18 cellular contexts compared by ENCODE assay signal in genomic region chr3:123336001-123336400, GRCh38.
DNase-seq lines count a peak whose midpoint lies in the region; ATAC-seq and TF ChIP-seq lines count a peak whose summit lies in the region.
"Had no signal": no experiment of that assay in that cellular context is flagged by ENCODE, and none has a peak within 500 bp of the region (broad histone marks: within the 10 kb centered on the region; RNA-seq: fewer than 3 reads in every experiment).

No MANE protein-coding gene starts in this region.

- H3K4me1 ChIP-seq in esophagus muscularis mucosa: peaks cover 60 to 98% (median 93%) of the 10 kb centered on the region in 4 donors
- H3K4me1 ChIP-seq in osteoblast (ENCODE audit: insufficient read depth, low read length): no peaks in the 10 kb centered on the region

- H3K27ac Mint-ChIP-seq in natural killer cell treated with Interleukin-12 subunit alpha and Interleukin-12 subunit beta and Interleukin-15 and Interleukin-18, amount 100 ng/mL, for 72 hours: no peak overlapping the region
- H3K27ac Mint-ChIP-seq in natural killer cell: no peak overlapping the region
- H3K27ac Mint-ChIP-seq: HFFc6 had no signal

- no peaks in the 10 kb centered on the region for H3K9me3 Mint-ChIP-seq in natural killer cell treated with Interleukin-12 subunit alpha and Interleukin-12 subunit beta and Interleukin-15 and Interleukin-18, amount 100 ng/mL, for 72 hours
- H3K9me3 Mint-ChIP-seq in natural killer cell: no peaks in the 10 kb centered on the region

- TF ChIP-seq EP300 in esophagus muscularis mucosa (IDR thresholded peaks at IDR 0.05): no peak

- H3K9me3 ChIP-seq in esophagus muscularis mucosa (no peaks in the 10 kb centered on the region), osteoblast (ENCODE audit: low read depth, low read length) (no peaks in the 10 kb centered on the region)

- H3K4me3 Mint-ChIP-seq in natural killer cell treated with Interleukin-12 subunit alpha and Interleukin-12 subunit beta and Interleukin-15 and Interleukin-18, amount 100 ng/mL, for 72 hours: no peak overlapping the region
- no peak overlapping the region for H3K4me3 Mint-ChIP-seq in natural killer cell
- H3K4me3 Mint-ChIP-seq: HFFc6 had no signal

- TF ChIP-seq CTCF in natural killer cell (IDR thresholded peaks at IDR 0.05) (no peak), esophagus muscularis mucosa (IDR thresholded peaks at IDR 0.05) (no peak), osteoblast (IDR thresholded peaks at IDR 0.05; ENCODE audit: extremely low read depth, low read depth, low read length) (no peak)

- no peaks in the 10 kb centered on the region for H3K79me2 ChIP-seq in osteoblast (ENCODE audit: insufficient read depth, low read length)

- H3K27me3 Mint-ChIP-seq in natural killer cell treated with Interleukin-12 subunit alpha and Interleukin-12 subunit beta and Interleukin-15 and Interleukin-18, amount 100 ng/mL, for 72 hours: no peaks in the 10 kb centered on the region
- no peaks in the 10 kb centered on the region for H3K27me3 Mint-ChIP-seq in natural killer cell (ENCODE audit: low read depth in 2 of 2)

- H3K27me3 ChIP-seq in esophagus muscularis mucosa (no peaks in the 10 kb centered on the region), osteoblast (ENCODE audit: insufficient read depth, low read length) (peaks cover 53% of the 10 kb centered on the region)

- H3K36me3 ChIP-seq in esophagus muscularis mucosa (no peaks in the 10 kb centered on the region), osteoblast (ENCODE audit: insufficient read depth, low read length) (no peaks in the 10 kb centered on the region)

- peak in 1 of 2 donors; percentile 52 for ATAC-seq in natural killer cell treated with Interleukin-12 subunit alpha and Interleukin-12 subunit beta and Interleukin-15 and Interleukin-18, amount 100 ng/mL, for 72 hours
- ATAC-seq in natural killer cell (no peak), HG03457 (IDR thresholded peaks at IDR 0.05; ENCODE audit: unreplicated experiment) (no peak)

- H4K20me1 ChIP-seq in osteoblast (ENCODE audit: insufficient read depth, low read length): no peaks in the 10 kb centered on the region

- intact Hi-C loops in natural killer cell (cut with micrococcal nuclease): no loop called here
- intact Hi-C loops in esophagus muscularis mucosa (cut with DNase I): no loop called here

- no peak overlapping the region for H2AFZ ChIP-seq in osteoblast (ENCODE audit: low read length)

- H3K36me3 Mint-ChIP-seq in natural killer cell treated with Interleukin-12 subunit alpha and Interleukin-12 subunit beta and Interleukin-15 and Interleukin-18, amount 100 ng/mL, for 72 hours: no peaks in the 10 kb centered on the region
- H3K36me3 Mint-ChIP-seq in natural killer cell: no peaks in the 10 kb centered on the region

- peak; percentile 23 for DNase-seq in natural killer cell treated with Interleukin-12 subunit alpha and Interleukin-12 subunit beta and Interleukin-15 and Interleukin-18, amount 100 ng/mL, for 72 hours (ENCODE audit: low spot score)
- DNase-seq in natural killer cell (no peak), esophagus muscularis mucosa (ENCODE audit: extremely low spot score) (no peak), osteoblast (ENCODE audit: insufficient read length, low spot score, missing footprints) (peak; percentile 69), NK-92 (lab: John Stamatoyannopoulos, UW; ENCODE audit: unreplicated experiment) (no peak), NCI-H69 (lab: John Stamatoyannopoulos, UW) (no peak)
- DNase-seq in stimulated activated CD4-positive, alpha-beta T cell treated with anti-CD3 and anti-CD28 coated beads, Interleukin-1b, Interleukin-23, amount 100 ng/mL, for 48 hours: no peak
- DNase-seq: C1 segment of cervical spinal cord, GF-D8, HFFc6, KBM-7, NCI-H1436, NCI-H2029 treated with DMSO at 0.1 percent for 48 hours, NCI-H2171 treated with DMSO at 0.1 percent for 48 hours, NCI-H446 treated with DMSO at 0.1 percent for 48 hours, NCI-H748 treated with DMSO at 0.1 percent for 48 hours, RPMI8226 had no signal

- TF ChIP-seq POLR2A in esophagus muscularis mucosa (IDR thresholded peaks at IDR 0.05; ENCODE audit: low read depth): no peak

- H3K27ac ChIP-seq in esophagus muscularis mucosa (replicated peaks in 1 of 4) (peak overlapping the region; percentile 77 to 88 (median 83)), osteoblast (ENCODE audit: low read depth, low read length) (no peak overlapping the region)

- no peak overlapping the region for H3K4me3 ChIP-seq in esophagus muscularis mucosa
- H3K4me3 ChIP-seq in osteoblast (ENCODE audit: insufficient read depth, low read length): no peak overlapping the region

- H3K4me2 ChIP-seq in osteoblast (ENCODE audit: insufficient read depth, low read length): no peak overlapping the region

- WGBS in esophagus muscularis mucosa: 68% methylated on average over 3 of the region's 4 CpGs

- H3K4me1 Mint-ChIP-seq in natural killer cell treated with Interleukin-12 subunit alpha and Interleukin-12 subunit beta and Interleukin-15 and Interleukin-18, amount 100 ng/mL, for 72 hours (ENCODE audit: low read depth in 2 of 2): peaks cover 4 to 6% of the 10 kb centered on the region in 2 donors
- H3K4me1 Mint-ChIP-seq in natural killer cell: peaks cover 7% of the 10 kb centered on the region in 2 donors

Comparison
In these comparisons a context has a peak if more than half of its experiments do, and no peak if none do; other contexts are left out.
1. DNase-seq: peak in natural killer cell treated with Interleukin-12 subunit alpha and Interleukin-12 subunit beta and Interleukin-15 and Interleukin-18, amount 100 ng/mL, for 72 hours (single experiment) and osteoblast (single experiment); none in natural killer cell (single experiment), esophagus muscularis mucosa (single experiment), stimulated activated CD4-positive, alpha-beta T cell treated with anti-CD3 and anti-CD28 coated beads, Interleukin-1b, Interleukin-23, amount 100 ng/mL, for 48 hours (single experiment), NK-92 (single experiment) and NCI-H69 (single experiment).